ENCODE assay signal across 9 cellular contexts in genomic region chr1:21668232-21669032, GRCh38. TPM values are rescaled to one million over a fixed set of nuclear protein-coding genes. Genes with fewer than 3 reads are reported as not detected.
A peak's percentile ranks its signal among the peaks of the same experiment; 100 is the strongest.
DNase-seq lines count a peak whose midpoint lies in the region; ATAC-seq and TF ChIP-seq lines count a peak whose summit lies in the region.
"Had no signal": no experiment of that assay in that cellular context is flagged by ENCODE, and none has a peak within 500 bp of the region (broad histone marks: within the 10 kb centered on the region; RNA-seq: fewer than 3 reads in every experiment).

No MANE protein-coding gene starts in this region.

- intact Hi-C loops in testis (cut with DNase I; ENCODE audit: low total_unique reads): no loop called here

- H3K27me3 Mint-ChIP-seq in activated T-cell treated with anti-CD3 and anti-CD28 coated beads, Interleukin-2, amount 50 U/mL, for 72 hours (ENCODE audit: low read depth): peaks cover 23% of the 10 kb centered on the region

- H3K36me3 ChIP-seq in kidney epithelial cell (ENCODE audit: control insufficient read depth, insufficient read depth, low read length): no peaks in the 10 kb centered on the region
- H3K36me3 ChIP-seq in testis (ENCODE audit: low read depth, missing control alignments): no peaks in the 10 kb centered on the region

- H3K4me3 ChIP-seq in kidney epithelial cell (ENCODE audit: low read depth, low read length) (peak overlapping the region; percentile 25), testis (peak overlapping the region; percentile 36 to 47)
- H3K4me3 ChIP-seq: PC-9 had no signal

- 0 to 7% methylated on average over 2 to 36 of the region's 36 CpGs for WGBS in testis, 2 donors

- no peak for DNase-seq in activated T-cell treated with anti-CD3 and anti-CD28 coated beads, Interleukin-2, amount 50 U/mL, for 72 hours
- DNase-seq in activated T-cell treated with anti-CD3 and anti-CD28 coated beads for 4 hours: no peak
- no peak for DNase-seq in kidney epithelial cell (ENCODE audit: low read depth)
- DNase-seq in testis: no peak
- DNase-seq in Kasumi-1 (lab: John Stamatoyannopoulos, UW): no peak
- DNase-seq in OCI-M2 (lab: John Stamatoyannopoulos, UW; ENCODE audit: unreplicated experiment): no peak
- no peak for DNase-seq in amniotic stem cell (lab: John Stamatoyannopoulos, UW)
- DNase-seq: PC-9 had no signal

- no peak for TF ChIP-seq CTCF in kidney epithelial cell (IDR thresholded peaks at IDR 0.05; ENCODE audit: insufficient read depth, low read length, poor library complexity, severe bottlenecking)
- no peak for TF ChIP-seq CTCF in testis (IDR thresholded peaks at IDR 0.05)

- no peak overlapping the region for H3K27ac Mint-ChIP-seq in activated T-cell treated with anti-CD3 and anti-CD28 coated beads, Interleukin-2, amount 50 U/mL, for 72 hours

- no peak for TF ChIP-seq POLR2A in testis (IDR thresholded peaks at IDR 0.05)

- H3K27me3 ChIP-seq in kidney epithelial cell (ENCODE audit: control insufficient read depth, insufficient read depth, low read length) (peaks cover 29% of the 10 kb centered on the region), testis (no peaks in the 10 kb centered on the region)

- H3K4me3 Mint-ChIP-seq in activated T-cell treated with anti-CD3 and anti-CD28 coated beads, Interleukin-2, amount 50 U/mL, for 72 hours: peak overlapping the region; percentile 32 to 72

- H3K36me3 Mint-ChIP-seq in activated T-cell treated with anti-CD3 and anti-CD28 coated beads, Interleukin-2, amount 50 U/mL, for 72 hours (ENCODE audit: insufficient read depth in 2 of 2): no peaks in the 10 kb centered on the region

- peaks cover 10% of the 10 kb centered on the region for H3K4me1 Mint-ChIP-seq in activated T-cell treated with anti-CD3 and anti-CD28 coated beads, Interleukin-2, amount 50 U/mL, for 72 hours (ENCODE audit: low read depth)

- H3K9me3 Mint-ChIP-seq in activated T-cell treated with anti-CD3 and anti-CD28 coated beads, Interleukin-2, amount 50 U/mL, for 72 hours: no peaks in the 10 kb centered on the region

- H3K4me1 ChIP-seq in testis: peaks cover 10% of the 10 kb centered on the region

- H3K27ac ChIP-seq in angular gyrus (ENCODE audit: low read depth, low read length) (peak overlapping the region; percentile 85), testis (no peak overlapping the region)
- H3K27ac ChIP-seq: PC-9 had no signal

- no peak for ATAC-seq in activated T-cell treated with anti-CD3 and anti-CD28 coated beads, Interleukin-2, amount 50 U/mL, for 72 hours (replicated peaks in 1 of 2)

- no peaks in the 10 kb centered on the region for H3K9me3 ChIP-seq in testis

RNA-seq across cellular contexts. Expression of gene RAP1GAP, which starts 0.7 kb away (rescaled TPM):
- 1 to 10 TPM; 1.2 to 2.4 TPM for total RNA-seq in activated T-cell treated with anti-CD3 and anti-CD28 coated beads, Interleukin-2, amount 50 U/mL, for 72 hours
- total RNA-seq in kidney epithelial cell (7.1 and 9.0 TPM in 2 replicates), testis (1 to 10 TPM; 8.0 to 8.4 TPM)
- 7.4 TPM for polyA plus RNA-seq in testis (ENCODE audit: insufficient read depth, low read depth, low replicate concordance)
